In the genomic region with DNA sequence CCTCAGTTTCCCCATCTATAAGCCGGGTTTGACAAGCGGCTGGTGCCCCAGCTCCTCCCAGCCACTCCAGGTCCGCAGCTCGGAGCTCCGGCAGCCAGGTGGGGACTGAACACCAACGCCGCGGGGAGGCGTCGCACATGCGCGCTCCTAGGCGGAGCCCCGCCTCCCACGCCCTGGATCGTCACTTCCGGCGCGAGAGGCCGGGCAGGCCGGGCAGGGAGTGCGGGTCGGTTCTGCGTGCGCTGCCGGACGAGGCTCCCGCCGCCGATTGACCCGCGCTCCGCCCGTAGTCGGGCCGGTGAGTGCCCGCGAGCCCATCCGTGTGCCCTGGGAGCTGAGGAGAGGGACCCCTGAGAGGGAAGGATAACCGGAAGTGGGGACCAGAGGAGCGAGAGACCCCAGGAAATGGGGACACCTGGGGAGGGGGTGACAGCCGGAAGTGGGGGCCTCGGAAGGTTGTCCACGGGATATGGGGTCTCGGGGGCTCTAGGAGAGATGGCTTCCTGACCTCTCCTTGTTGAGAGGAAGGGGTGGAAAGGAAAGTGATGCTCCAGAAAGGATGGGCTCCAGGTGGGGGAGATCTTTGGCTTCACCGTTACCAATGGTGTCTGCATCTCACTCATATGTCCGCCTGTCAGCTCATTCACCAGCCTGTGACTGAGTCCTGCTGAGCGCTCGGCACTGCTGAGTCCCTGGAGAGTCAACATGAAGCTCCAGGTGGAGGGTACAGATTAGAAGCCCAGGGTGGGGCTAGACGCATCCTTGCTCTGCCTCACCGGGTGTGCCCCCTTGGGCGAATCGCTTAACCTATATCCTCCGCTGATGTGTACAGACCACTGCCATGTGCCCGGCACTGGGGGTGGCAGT, we compare ENCODE assay signal across 8 cellular contexts. TPM values are rescaled to one million over a fixed set of nuclear protein-coding genes. Genes with fewer than 3 reads are reported as not detected.
DNase-seq lines count a peak whose midpoint lies in the region; TF ChIP-seq lines count a peak whose summit lies in the region.

TTPAL (plus strand) TSS at position 181 of the 867 bp plus-strand sequence. CDS start 4,126 bp downstream, outside the sequence.

- no peaks in the 10 kb centered on the region for H3K36me3 ChIP-seq in MM.1S (replicated peaks; ENCODE audit: insufficient read depth, low read length)
- H3K36me3 ChIP-seq in SJCRH30, result peaks cover 6% of the 10 kb centered on the region; the same call in 1 of the 2 replicates
- H3K36me3 ChIP-seq in neuron (ENCODE audit: insufficient read depth, low read length), result peaks cover 8% of the 10 kb centered on the region
- H3K36me3 ChIP-seq in subcutaneous abdominal adipose tissue (ENCODE audit: control insufficient read depth in 5 of 5, insufficient read depth in 5 of 5, low read length in 5 of 5), result peaks cover 0 to 13% (median 10%) of the 10 kb centered on the region in 5 donors

- no peak; the same call in 1 of the 2 replicates for TF ChIP-seq CTCF in MM.1S (IDR thresholded peaks at IDR 0.05; ENCODE audit: low read length)

- peak within 1 kb of the TSS; percentile 97 for H3K4me3 ChIP-seq in MM.1S (ENCODE audit: low read length)
- H3K4me3 ChIP-seq in SJCRH30, result peak within 1 kb of the TSS; percentile 87
- peak within 1 kb of the TSS; percentile 75 for H3K4me3 ChIP-seq in neuron (ENCODE audit: low read length)
- peak within 1 kb of the TSS; percentile 65 to 81 (median 72) for H3K4me3 ChIP-seq in subcutaneous abdominal adipose tissue (ENCODE audit: low read depth in 1 of 5, low read length in 5 of 5)

- H4K20me1 ChIP-seq in MM.1S (ENCODE audit: insufficient read depth, low read length), result no peaks in the 10 kb centered on the region

- no peaks in the 10 kb centered on the region for H3F3A ChIP-seq in MM.1S (ENCODE audit: insufficient read depth, low read length)

- peaks cover 15% of the 10 kb centered on the region for H3K79me2 ChIP-seq in MM.1S (ENCODE audit: low read length)

- H3K9ac ChIP-seq in MM.1S (ENCODE audit: low read length) (peak within 1 kb of the TSS; percentile 98), subcutaneous abdominal adipose tissue (ENCODE audit: low read length in 5 of 5) (peak within 1 kb of the TSS; percentile 51 to 90 (median 83))

- H3K27ac ChIP-seq in MM.1S (ENCODE audit: low read length) (peak within 1 kb of the TSS; percentile 50; the same call in 1 of the 2 replicates), SJCRH30 (peak within 1 kb of the TSS; percentile 64), subcutaneous abdominal adipose tissue (ENCODE audit: low read depth, low read length) (peak within 1 kb of the TSS; percentile 83)

- H3K9me3 ChIP-seq in MM.1S (replicated peaks; ENCODE audit: insufficient read depth, low read length), result no peaks in the 10 kb centered on the region
- no peaks in the 10 kb centered on the region for H3K9me3 ChIP-seq in SJCRH30 (replicated peaks)
- no peaks in the 10 kb centered on the region for H3K9me3 ChIP-seq in neuron (ENCODE audit: low read length)
- no peaks in the 10 kb centered on the region for H3K9me3 ChIP-seq in subcutaneous abdominal adipose tissue (ENCODE audit: control insufficient read depth in 5 of 5, low read length in 5 of 5)

- in situ Hi-C loops in G401 (cut with HindIII; ENCODE audit: low sequenced_read_pairs), result no loop called here

- no peaks in the 10 kb centered on the region for H3K9me2 ChIP-seq in MM.1S (replicated peaks; ENCODE audit: insufficient read depth, low read length)

- peak; percentile 90 for DNase-seq in G401 (ENCODE audit: low spot score)
- peak; percentile 83 for DNase-seq in HCEC 1CT
- peak; percentile 93 for DNase-seq in MM.1S
- peak; percentile 88 to 93 for DNase-seq in SJCRH30
- peak; percentile 83 for DNase-seq in activated gamma-delta T cell treated with Interleukin-2 at 50 U/mL for 16 hours
- DNase-seq in foreskin melanocyte, result peak; percentile 56

- H3K27me3 ChIP-seq in MM.1S (replicated peaks; ENCODE audit: insufficient read depth, low read length) (no peaks in the 10 kb centered on the region), SJCRH30 (peaks cover 4% of the 10 kb centered on the region; the same call in 1 of the 2 replicates), neuron (ENCODE audit: insufficient read depth, low read length) (no peaks in the 10 kb centered on the region), subcutaneous abdominal adipose tissue (ENCODE audit: control insufficient read depth in 5 of 5, insufficient read depth in 4 of 5, low read length in 5 of 5) (no peaks in the 10 kb centered on the region)

- H3K4me2 ChIP-seq in MM.1S (ENCODE audit: low read depth, low read length), result peak within 1 kb of the TSS; percentile 88

- H2AFZ ChIP-seq in MM.1S (ENCODE audit: low read length), result peak within 1 kb of the TSS; percentile 99
- H2AFZ ChIP-seq in neuron (ENCODE audit: low read depth, low read length), result peak within 1 kb of the TSS; percentile 86

- peaks cover 9% of the 10 kb centered on the region for H3K4me1 ChIP-seq in MM.1S (ENCODE audit: low read length)
- H3K4me1 ChIP-seq in SJCRH30, result peaks cover 7% of the 10 kb centered on the region; the same call in 1 of the 2 replicates
- peaks cover 5% of the 10 kb centered on the region for H3K4me1 ChIP-seq in neuron (ENCODE audit: insufficient read depth, low read length)
- H3K4me1 ChIP-seq in subcutaneous abdominal adipose tissue (ENCODE audit: control insufficient read depth in 5 of 5, insufficient read depth in 5 of 5, low read length in 5 of 5), result peaks cover 0 to 26% (median 20%) of the 10 kb centered on the region in 5 donors

RNA-seq across cellular contexts. Expression of gene TTPAL, which starts in this region (rescaled TPM):
- 4.5 and 6.1 TPM in 2 replicates for total RNA-seq in G401 (2014; rRNA removed; shearing (Covaris generic))
- 13.3 and 14.1 TPM in 2 replicates for total RNA-seq in SJCRH30 (2014; rRNA removed; shearing (Covaris generic))

Comparison
In these comparisons a context has a peak if more than half of its experiments do, and no peak if none do; other contexts are left out.
1. Peak in every context shown above with its lines: DNase-seq, H3K4me3 ChIP-seq and H3K27ac ChIP-seq.